ENCODE assay signal across 17 cellular contexts in genomic region chr2:109225170-109225775, GRCh38.
"Had no signal": no experiment of that assay in that cellular context is flagged by ENCODE, and none has a peak within 500 bp of the region (broad histone marks: within the 10 kb centered on the region; RNA-seq: fewer than 3 reads in every experiment).

No MANE protein-coding gene starts in this region.

- H3K4me1 ChIP-seq: suprapubic skin, uterus had no signal

- H3K9me3 ChIP-seq: heart left ventricle, suprapubic skin, tibial artery, upper lobe of left lung, uterus had no signal

- ATAC-seq: heart left ventricle; left colon; left ventricle myocardium superior; naive thymus-derived CD4-positive, alpha-beta T cell; stimulated activated naive CD8-positive, alpha-beta T cell treated with anti-CD3 and anti-CD28 coated beads, Interleukin-15, Interleukin-2, amounts not matched to agents 100 U/mL and 50 U/mL, for 24 hours had no signal

- H3K9me3 Mint-ChIP-seq: naive thymus-derived CD4-positive, alpha-beta T cell; nephron progenitor cell had no signal

- DNase-seq: effector CD8-positive, alpha-beta T cell; heart left ventricle; hippocampal formation; left colon; left ventricle myocardium superior; mesendoderm; naive thymus-derived CD4-positive, alpha-beta T cell; nephron progenitor cell; small intestine; stimulated activated CD4-positive, alpha-beta T cell treated with anti-CD3 and anti-CD28 coated beads, Interleukin-2, amount 100 ng/mL, for 48 hours; stimulated activated naive CD8-positive, alpha-beta T cell treated with anti-CD3 and anti-CD28 coated beads, Interleukin-15, Interleukin-2, amounts not matched to agents 100 U/mL and 50 U/mL, for 24 hours; tibial artery; upper lobe of left lung; uterus had no signal

- H3K27me3 ChIP-seq: heart left ventricle, suprapubic skin, tibial artery, upper lobe of left lung, uterus had no signal

- H3K4me3 ChIP-seq: coronary artery, heart left ventricle, lung, suprapubic skin, tibial artery, upper lobe of left lung, uterus had no signal

- H3K4me3 Mint-ChIP-seq: naive thymus-derived CD4-positive, alpha-beta T cell; nephron progenitor cell had no signal

- H3K27ac Mint-ChIP-seq: naive thymus-derived CD4-positive, alpha-beta T cell; nephron progenitor cell had no signal

- H3K27ac ChIP-seq: coronary artery, suprapubic skin, tibial artery, uterus had no signal

- H3K36me3 ChIP-seq: heart left ventricle, suprapubic skin, tibial artery, upper lobe of left lung, uterus had no signal
